Comparison of ENCODE assay signal across 1 cellular context in the genomic region with DNA sequence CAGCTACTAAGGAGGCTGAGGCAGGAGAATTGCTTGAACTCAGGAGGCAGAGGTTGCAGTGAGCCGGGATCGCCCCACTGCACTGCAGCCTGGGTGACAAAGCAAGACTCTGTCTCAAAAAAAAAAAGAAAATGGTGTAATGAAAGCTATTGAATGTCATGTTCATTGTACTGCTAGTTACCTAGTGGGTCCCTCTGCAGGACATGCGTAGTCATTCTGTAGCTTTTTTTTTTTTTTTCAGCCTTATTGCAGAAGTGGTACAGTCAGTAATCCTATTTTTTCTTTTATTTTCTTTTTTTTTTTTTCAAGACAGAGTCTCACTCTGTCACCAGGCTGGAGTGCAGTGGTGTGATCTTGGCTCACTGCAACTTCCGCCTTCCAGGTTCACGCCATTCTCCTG. TPM values are rescaled to one million over a fixed set of nuclear protein-coding genes. Genes with fewer than 3 reads are reported as not detected.
"Had no signal": no experiment of that assay in that cellular context is flagged by ENCODE, and none has a peak within 500 bp of the region (broad histone marks: within the 10 kb centered on the region; RNA-seq: fewer than 3 reads in every experiment).

No MANE protein-coding gene starts in this region.

RNA-seq across cellular contexts. Expression of a gene that starts 54.9 kb away (rescaled TPM):
- total RNA-seq: skeletal muscle tissue had no signal
